Comparison of ENCODE assay signal across 10 cellular contexts in genomic region chr2:41791523-41791922, GRCh38.
A peak's percentile ranks its signal among the peaks of the same experiment; 100 is the strongest.
DNase-seq lines count a peak whose midpoint lies in the region; ATAC-seq and TF ChIP-seq lines count a peak whose summit lies in the region.
"Had no signal": no experiment of that assay in that cellular context is flagged by ENCODE, and none has a peak within 500 bp of the region (broad histone marks: within the 10 kb centered on the region; RNA-seq: fewer than 3 reads in every experiment).

No MANE protein-coding gene starts in this region.

- no peak overlapping the region for H3K27ac ChIP-seq in liver (ENCODE audit: low read depth in 1 of 2, low read length in 2 of 2)

- peaks cover 18 to 36% of the 10 kb centered on the region in 2 donors for H3K27me3 Mint-ChIP-seq in natural killer cell treated with Interleukin-12 subunit alpha and Interleukin-12 subunit beta and Interleukin-15 and Interleukin-18, amount 100 ng/mL, for 72 hours

- H3K27me3 ChIP-seq in adipocyte (replicated peaks; ENCODE audit: control insufficient read depth, insufficient read depth, low read length), result no peaks in the 10 kb centered on the region
- H3K27me3 ChIP-seq in liver (ENCODE audit: control insufficient read depth in 4 of 4, insufficient read depth in 4 of 4, low read length in 3 of 4), result no peaks in the 10 kb centered on the region

- no peaks in the 10 kb centered on the region for H3K36me3 Mint-ChIP-seq in natural killer cell treated with Interleukin-12 subunit alpha and Interleukin-12 subunit beta and Interleukin-15 and Interleukin-18, amount 100 ng/mL, for 72 hours
- H3K36me3 Mint-ChIP-seq: IgD-negative memory B cell had no signal

- H3K4me3 Mint-ChIP-seq in natural killer cell treated with Interleukin-12 subunit alpha and Interleukin-12 subunit beta and Interleukin-15 and Interleukin-18, amount 100 ng/mL, for 72 hours, result no peak overlapping the region
- H3K4me3 Mint-ChIP-seq: IgD-negative memory B cell had no signal

- H3K4me3 ChIP-seq in adipocyte (ENCODE audit: low read length) (no peak overlapping the region), liver (ENCODE audit: low read depth in 1 of 3, low read length in 3 of 3) (no peak overlapping the region)

- DNase-seq in GM13976 (ENCODE audit: low spot score) (peak; percentile 23), HPDE6-E6E7 (ENCODE audit: extremely low spot score) (peak; percentile 17), adipocyte (ENCODE audit: low read depth) (peak; percentile 50), NCI-H748 (lab: John Stamatoyannopoulos, UW; ENCODE audit: unreplicated experiment) (no peak)
- DNase-seq in natural killer cell treated with Interleukin-12 subunit alpha and Interleukin-12 subunit beta and Interleukin-15 and Interleukin-18, amount 100 ng/mL, for 72 hours (ENCODE audit: low spot score), result no peak
- DNase-seq: head of caudate nucleus had no signal

- no peaks in the 10 kb centered on the region for H3K4me1 ChIP-seq in adipocyte (ENCODE audit: control insufficient read depth, insufficient read depth, low read length)
- H3K4me1 ChIP-seq in liver (ENCODE audit: control insufficient read depth in 4 of 4, insufficient read depth in 4 of 4, low read length in 3 of 4), result no peaks in the 10 kb centered on the region

- H3K4me1 Mint-ChIP-seq in natural killer cell treated with Interleukin-12 subunit alpha and Interleukin-12 subunit beta and Interleukin-15 and Interleukin-18, amount 100 ng/mL, for 72 hours (ENCODE audit: low read depth in 2 of 2), result no peaks in the 10 kb centered on the region
- H3K4me1 Mint-ChIP-seq: IgD-negative memory B cell had no signal

- WGBS in liver, result 42% methylated on average over 1 of the region's 1 CpG

- in situ Hi-C loops in GM13976 (cut with MboI; ENCODE audit: low sequenced_read_pairs, unreplicated experiment), result loop anchor here (25.0 kb wide), 2 partner anchors 104 to 379 kb away; no protein-coding TSS in a partner anchor

- no peaks in the 10 kb centered on the region for H3K36me3 ChIP-seq in adipocyte (ENCODE audit: control insufficient read depth, insufficient read depth, low read length, severe bottlenecking)
- no peaks in the 10 kb centered on the region for H3K36me3 ChIP-seq in liver (ENCODE audit: control insufficient read depth in 4 of 4, insufficient read depth in 3 of 4, low read depth in 1 of 4, low read length in 3 of 4)

- no peak overlapping the region for H3K27ac Mint-ChIP-seq in natural killer cell treated with Interleukin-12 subunit alpha and Interleukin-12 subunit beta and Interleukin-15 and Interleukin-18, amount 100 ng/mL, for 72 hours
- H3K27ac Mint-ChIP-seq: IgD-negative memory B cell had no signal

- TF ChIP-seq RAD21 in liver (IDR thresholded peaks at IDR 0.05), result no peak

- TF ChIP-seq CTCF in GM13976 (IDR thresholded peaks at IDR 0.05; ENCODE audit: borderline replicate concordance, control extremely low read depth, extremely low read depth, insufficient read depth, missing control alignments) (no peak), liver (IDR thresholded peaks at IDR 0.05; ENCODE audit: low read depth, low read length, missing input control) (no peak)

- no peak overlapping the region for H3K9ac ChIP-seq in adipocyte (ENCODE audit: low read length)
- H3K9ac ChIP-seq in liver (ENCODE audit: low read depth in 1 of 2, low read length in 2 of 2), result no peak overlapping the region

- H3K9me3 ChIP-seq in adipocyte (ENCODE audit: control insufficient read depth, low read length) (no peaks in the 10 kb centered on the region), liver (ENCODE audit: control insufficient read depth in 4 of 4, low read length in 3 of 4) (no peaks in the 10 kb centered on the region)

- peaks cover 2% of the 10 kb centered on the region for H3K9me3 Mint-ChIP-seq in natural killer cell treated with Interleukin-12 subunit alpha and Interleukin-12 subunit beta and Interleukin-15 and Interleukin-18, amount 100 ng/mL, for 72 hours
- H3K9me3 Mint-ChIP-seq: IgD-negative memory B cell had no signal

- ATAC-seq in GM18873 (IDR thresholded peaks at IDR 0.05; ENCODE audit: low FRiP score, unreplicated experiment) (no peak), GM21526 (IDR thresholded peaks at IDR 0.05; ENCODE audit: low FRiP score, unreplicated experiment) (no peak)
- no peak for ATAC-seq in natural killer cell treated with Interleukin-12 subunit alpha and Interleukin-12 subunit beta and Interleukin-15 and Interleukin-18, amount 100 ng/mL, for 72 hours

TF ChIP-seq in liver, 16 proteins besides CTCF, POLR2A, EP300 and RAD21:
- no peak for TF ChIP-seq TAF1 (conservative IDR thresholded peaks at IDR 0.05)
- TF ChIP-seq, protein P1, sequence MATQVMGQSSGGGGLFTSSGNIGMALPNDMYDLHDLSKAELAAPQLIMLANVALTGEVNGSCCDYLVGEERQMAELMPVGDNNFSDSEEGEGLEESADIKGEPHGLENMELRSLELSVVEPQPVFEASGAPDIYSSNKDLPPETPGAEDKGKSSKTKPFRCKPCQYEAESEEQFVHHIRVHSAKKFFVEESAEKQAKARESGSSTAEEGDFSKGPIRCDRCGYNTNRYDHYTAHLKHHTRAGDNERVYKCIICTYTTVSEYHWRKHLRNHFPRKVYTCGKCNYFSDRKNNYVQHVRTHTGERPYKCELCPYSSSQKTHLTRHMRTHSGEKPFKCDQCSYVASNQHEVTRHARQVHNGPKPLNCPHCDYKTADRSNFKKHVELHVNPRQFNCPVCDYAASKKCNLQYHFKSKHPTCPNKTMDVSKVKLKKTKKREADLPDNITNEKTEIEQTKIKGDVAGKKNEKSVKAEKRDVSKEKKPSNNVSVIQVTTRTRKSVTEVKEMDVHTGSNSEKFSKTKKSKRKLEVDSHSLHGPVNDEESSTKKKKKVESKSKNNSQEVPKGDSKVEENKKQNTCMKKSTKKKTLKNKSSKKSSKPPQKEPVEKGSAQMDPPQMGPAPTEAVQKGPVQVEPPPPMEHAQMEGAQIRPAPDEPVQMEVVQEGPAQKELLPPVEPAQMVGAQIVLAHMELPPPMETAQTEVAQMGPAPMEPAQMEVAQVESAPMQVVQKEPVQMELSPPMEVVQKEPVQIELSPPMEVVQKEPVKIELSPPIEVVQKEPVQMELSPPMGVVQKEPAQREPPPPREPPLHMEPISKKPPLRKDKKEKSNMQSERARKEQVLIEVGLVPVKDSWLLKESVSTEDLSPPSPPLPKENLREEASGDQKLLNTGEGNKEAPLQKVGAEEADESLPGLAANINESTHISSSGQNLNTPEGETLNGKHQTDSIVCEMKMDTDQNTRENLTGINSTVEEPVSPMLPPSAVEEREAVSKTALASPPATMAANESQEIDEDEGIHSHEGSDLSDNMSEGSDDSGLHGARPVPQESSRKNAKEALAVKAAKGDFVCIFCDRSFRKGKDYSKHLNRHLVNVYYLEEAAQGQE (IDR thresholded peaks at IDR 0.05), result peak; percentile 100
- no peak for TF ChIP-seq FOXA2 (IDR thresholded peaks at IDR 0.05)
- no peak for TF ChIP-seq FOXA1 (IDR thresholded peaks at IDR 0.05)
- TF ChIP-seq, protein P2, sequence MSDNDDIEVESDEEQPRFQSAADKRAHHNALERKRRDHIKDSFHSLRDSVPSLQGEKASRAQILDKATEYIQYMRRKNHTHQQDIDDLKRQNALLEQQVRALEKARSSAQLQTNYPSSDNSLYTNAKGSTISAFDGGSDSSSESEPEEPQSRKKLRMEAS (IDR thresholded peaks at IDR 0.05), result no peak
- no peak for TF ChIP-seq HNF4G (IDR thresholded peaks at IDR 0.05)
- TF ChIP-seq YY1 (IDR thresholded peaks at IDR 0.05), result no peak
- TF ChIP-seq NR2F2 (IDR thresholded peaks at IDR 0.05), result no peak

Comparison
In these comparisons a context has a peak if more than half of its experiments do, and no peak if none do; other contexts are left out.
1. DNase-seq: peak in GM13976 (single experiment), HPDE6-E6E7 (single experiment) and adipocyte (single experiment); none in NCI-H748 (single experiment) and natural killer cell treated with Interleukin-12 subunit alpha and Interleukin-12 subunit beta and Interleukin-15 and Interleukin-18, amount 100 ng/mL, for 72 hours (single experiment).